8 cellular contexts compared by ENCODE assay signal in the genomic region with DNA sequence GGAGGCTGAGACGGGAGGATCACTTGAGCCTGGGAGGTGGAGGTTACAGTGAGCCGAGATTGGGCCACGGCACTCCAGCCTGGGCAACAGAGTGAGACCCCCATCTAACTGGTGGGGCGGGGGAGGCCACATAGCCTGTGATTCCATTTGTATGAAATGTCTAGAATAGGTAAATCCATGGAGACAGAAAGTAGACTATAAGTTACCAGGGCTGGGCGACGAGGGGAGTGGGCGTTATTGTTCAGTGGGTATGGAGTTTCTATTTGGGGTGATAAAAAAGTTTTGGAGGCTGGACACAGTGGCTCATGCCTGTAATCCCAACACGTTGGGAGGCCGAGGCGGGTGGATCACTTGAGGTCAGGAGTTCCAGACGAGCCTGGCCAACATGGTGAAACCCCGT.
DNase-seq lines count a peak whose midpoint lies in the region; ATAC-seq and TF ChIP-seq lines count a peak whose summit lies in the region.
"Not testable (repeated sequence)": the region's sequence is repeated elsewhere in the genome, so short reads cannot be mapped to it uniquely, and the experiment has no call there.

No MANE protein-coding gene starts in this region.

- not testable (repeated sequence) for ATAC-seq in left ventricle myocardium superior, upper lobe of right lung

- intact Hi-C loops in activated T-helper 2 cell treated with anti-CD3 and anti-CD28 coated beads, Interferon-gamma antibody, Interleukin-2, Interleukin-4, amounts not matched to agents 10 μg/mL and 5 μg/mL and 100 μg/mL, durations not matched to agents 14 hours and 24 hours and 36 hours (cut with micrococcal nuclease); dorsolateral prefrontal cortex (cut with DNase I); left ventricle myocardium superior (cut with micrococcal nuclease); lower leg skin (cut with DNase I; ENCODE audit: low total_unique reads); upper lobe of right lung (cut with DNase I): not testable (repeated sequence)

- not testable (repeated sequence) for H3K4me1 ChIP-seq in upper lobe of right lung

- not testable (repeated sequence) for H3K4me3 Mint-ChIP-seq in activated CD4-positive, alpha-beta memory T cell treated with anti-CD3 and anti-CD28 coated beads, Interleukin-2, amount 10 ng/mL, durations not matched to agents 7 days and 5 days; activated T-helper 2 cell treated with anti-CD3 and anti-CD28 coated beads, Interferon-gamma antibody, Interleukin-2, Interleukin-4, amounts not matched to agents 10 μg/mL and 5 μg/mL and 100 μg/mL, durations not matched to agents 14 hours and 24 hours and 36 hours (ENCODE audit: low read depth); osteocyte (ENCODE audit: unreplicated experiment)

- H3K27ac ChIP-seq in HL-60 (replicated peaks) = peak overlapping the region; percentile 91
- peak overlapping the region in 2 of 59 donors; percentile 23 to 27 for H3K27ac ChIP-seq in dorsolateral prefrontal cortex
- H3K27ac ChIP-seq in upper lobe of right lung = not testable (repeated sequence)

- not testable (repeated sequence) for H3K9me3 Mint-ChIP-seq in activated CD4-positive, alpha-beta memory T cell treated with anti-CD3 and anti-CD28 coated beads, Interleukin-2, amount 10 ng/mL, durations not matched to agents 7 days and 5 days; activated T-helper 2 cell treated with anti-CD3 and anti-CD28 coated beads, Interferon-gamma antibody, Interleukin-2, Interleukin-4, amounts not matched to agents 10 μg/mL and 5 μg/mL and 100 μg/mL, durations not matched to agents 14 hours and 24 hours and 36 hours; osteocyte (ENCODE audit: unreplicated experiment)

- not testable (repeated sequence) for H3K36me3 ChIP-seq in upper lobe of right lung

- DNase-seq in HL-60 (ENCODE audit: low read depth in 1 of 2, low spot score in 1 of 2) = not testable (repeated sequence)
- DNase-seq in activated CD4-positive, alpha-beta memory T cell treated with anti-CD3 and anti-CD28 coated beads, Interleukin-2, amount 10 ng/mL, durations not matched to agents 7 days and 5 days = peak; percentile 9
- DNase-seq in activated T-helper 2 cell treated with anti-CD3 and anti-CD28 coated beads, Interferon-gamma antibody, Interleukin-2, Interleukin-4, amounts not matched to agents 10 μg/mL and 5 μg/mL and 100 μg/mL, durations not matched to agents 14 hours and 24 hours and 36 hours (ENCODE audit: low spot score) = peak; percentile 2
- DNase-seq in dorsolateral prefrontal cortex = peak in 6 of 10 donors; percentile 9 to 22 (median 14)
- peak; percentile 25 for DNase-seq in left ventricle myocardium superior
- DNase-seq in lower leg skin (ENCODE audit: low spot score in 2 of 2) = peak; percentile 10 to 54
- peak; percentile 40 for DNase-seq in osteocyte (ENCODE audit: extremely low spot score, unreplicated experiment)
- DNase-seq in upper lobe of right lung = peak; percentile 15

- H3K9me3 ChIP-seq in upper lobe of right lung = not testable (repeated sequence)

- not testable (repeated sequence) for H3K27me3 ChIP-seq in HL-60 (ENCODE audit: insufficient read depth, poor library complexity, severe bottlenecking); dorsolateral prefrontal cortex; upper lobe of right lung

- WGBS in lower leg skin, 2 donors = 92 to 95% methylated on average over 12 of the region's 12 CpGs

- not testable (repeated sequence) for H3K36me3 Mint-ChIP-seq in activated CD4-positive, alpha-beta memory T cell treated with anti-CD3 and anti-CD28 coated beads, Interleukin-2, amount 10 ng/mL, durations not matched to agents 7 days and 5 days (ENCODE audit: low read depth); activated T-helper 2 cell treated with anti-CD3 and anti-CD28 coated beads, Interferon-gamma antibody, Interleukin-2, Interleukin-4, amounts not matched to agents 10 μg/mL and 5 μg/mL and 100 μg/mL, durations not matched to agents 14 hours and 24 hours and 36 hours (ENCODE audit: low read depth); osteocyte (ENCODE audit: unreplicated experiment)

- peaks cover 12% of the 10 kb centered on the region for H3K4me1 Mint-ChIP-seq in activated CD4-positive, alpha-beta memory T cell treated with anti-CD3 and anti-CD28 coated beads, Interleukin-2, amount 10 ng/mL, durations not matched to agents 7 days and 5 days
- H3K4me1 Mint-ChIP-seq in activated T-helper 2 cell treated with anti-CD3 and anti-CD28 coated beads, Interferon-gamma antibody, Interleukin-2, Interleukin-4, amounts not matched to agents 10 μg/mL and 5 μg/mL and 100 μg/mL, durations not matched to agents 14 hours and 24 hours and 36 hours (ENCODE audit: low read depth); osteocyte (ENCODE audit: unreplicated experiment): not testable (repeated sequence)

- not testable (repeated sequence) for H3K4me3 ChIP-seq in HL-60 (replicated peaks; ENCODE audit: insufficient read depth, low read length); dorsolateral prefrontal cortex; lower leg skin (ENCODE audit: low read depth, poor library complexity, severe bottlenecking); upper lobe of right lung

- not testable (repeated sequence) for TF ChIP-seq POLR2A in lower leg skin (IDR thresholded peaks at IDR 0.05)

- H3K27ac Mint-ChIP-seq in activated CD4-positive, alpha-beta memory T cell treated with anti-CD3 and anti-CD28 coated beads, Interleukin-2, amount 10 ng/mL, durations not matched to agents 7 days and 5 days; activated T-helper 2 cell treated with anti-CD3 and anti-CD28 coated beads, Interferon-gamma antibody, Interleukin-2, Interleukin-4, amounts not matched to agents 10 μg/mL and 5 μg/mL and 100 μg/mL, durations not matched to agents 14 hours and 24 hours and 36 hours; osteocyte (ENCODE audit: unreplicated experiment): not testable (repeated sequence)

- H3K27me3 Mint-ChIP-seq in activated CD4-positive, alpha-beta memory T cell treated with anti-CD3 and anti-CD28 coated beads, Interleukin-2, amount 10 ng/mL, durations not matched to agents 7 days and 5 days; activated T-helper 2 cell treated with anti-CD3 and anti-CD28 coated beads, Interferon-gamma antibody, Interleukin-2, Interleukin-4, amounts not matched to agents 10 μg/mL and 5 μg/mL and 100 μg/mL, durations not matched to agents 14 hours and 24 hours and 36 hours (ENCODE audit: low read depth); osteocyte (ENCODE audit: unreplicated experiment): not testable (repeated sequence)

- not testable (repeated sequence) for TF ChIP-seq CTCF in HL-60 (IDR thresholded peaks at IDR 0.05; ENCODE audit: insufficient read depth, low read length); dorsolateral prefrontal cortex (IDR thresholded peaks at IDR 0.05 in 54 of 56, conservative IDR thresholded peaks at IDR 0.05 in 2 of 56; ENCODE audit: low read depth in 1 of 56, partially characterized antibody in 56 of 56); lower leg skin (IDR thresholded peaks at IDR 0.05); osteocyte (IDR thresholded peaks at IDR 0.05); upper lobe of right lung (IDR thresholded peaks at IDR 0.05)

- CTCF ChIA-PET in activated CD4-positive, alpha-beta memory T cell treated with anti-CD3 and anti-CD28 coated beads, Interleukin-2, amount 10 ng/mL, durations not matched to agents 7 days and 5 days (lab: Charles Lee) = not testable (repeated sequence)

- POLR2A ChIA-PET in activated CD4-positive, alpha-beta memory T cell treated with anti-CD3 and anti-CD28 coated beads, Interleukin-2, amount 10 ng/mL, durations not matched to agents 7 days and 5 days (lab: Charles Lee) = not testable (repeated sequence)
